1 cellular context compared by ENCODE assay signal in genomic region chr16:10942352-10943297, GRCh38.
TF ChIP-seq lines count a peak whose summit lies in the region.

Gene DEXI, minus strand, starts transcription at chr16:10942468. Its CDS starts 463 bp downstream, at chr16:10942005.

TF ChIP-seq in HepG2, 621 proteins besides CTCF, POLR2A, EP300 and RAD21 (continued from another document and continues in another):
- TF ChIP-seq BRF2 (CRISPR knock-in tag; IDR thresholded peaks at IDR 0.05) = no peak; the same call in 1 of the 2 replicates
- peak; percentile 63; the same call in 1 of the 2 replicates for TF ChIP-seq KLF11 (CRISPR knock-in tag; IDR thresholded peaks at IDR 0.05)
- TF ChIP-seq RFXANK (CRISPR knock-in tag; IDR thresholded peaks at IDR 0.05) = peak; percentile 68; the same call in 1 of the 2 replicates
- TF ChIP-seq, protein P1, sequence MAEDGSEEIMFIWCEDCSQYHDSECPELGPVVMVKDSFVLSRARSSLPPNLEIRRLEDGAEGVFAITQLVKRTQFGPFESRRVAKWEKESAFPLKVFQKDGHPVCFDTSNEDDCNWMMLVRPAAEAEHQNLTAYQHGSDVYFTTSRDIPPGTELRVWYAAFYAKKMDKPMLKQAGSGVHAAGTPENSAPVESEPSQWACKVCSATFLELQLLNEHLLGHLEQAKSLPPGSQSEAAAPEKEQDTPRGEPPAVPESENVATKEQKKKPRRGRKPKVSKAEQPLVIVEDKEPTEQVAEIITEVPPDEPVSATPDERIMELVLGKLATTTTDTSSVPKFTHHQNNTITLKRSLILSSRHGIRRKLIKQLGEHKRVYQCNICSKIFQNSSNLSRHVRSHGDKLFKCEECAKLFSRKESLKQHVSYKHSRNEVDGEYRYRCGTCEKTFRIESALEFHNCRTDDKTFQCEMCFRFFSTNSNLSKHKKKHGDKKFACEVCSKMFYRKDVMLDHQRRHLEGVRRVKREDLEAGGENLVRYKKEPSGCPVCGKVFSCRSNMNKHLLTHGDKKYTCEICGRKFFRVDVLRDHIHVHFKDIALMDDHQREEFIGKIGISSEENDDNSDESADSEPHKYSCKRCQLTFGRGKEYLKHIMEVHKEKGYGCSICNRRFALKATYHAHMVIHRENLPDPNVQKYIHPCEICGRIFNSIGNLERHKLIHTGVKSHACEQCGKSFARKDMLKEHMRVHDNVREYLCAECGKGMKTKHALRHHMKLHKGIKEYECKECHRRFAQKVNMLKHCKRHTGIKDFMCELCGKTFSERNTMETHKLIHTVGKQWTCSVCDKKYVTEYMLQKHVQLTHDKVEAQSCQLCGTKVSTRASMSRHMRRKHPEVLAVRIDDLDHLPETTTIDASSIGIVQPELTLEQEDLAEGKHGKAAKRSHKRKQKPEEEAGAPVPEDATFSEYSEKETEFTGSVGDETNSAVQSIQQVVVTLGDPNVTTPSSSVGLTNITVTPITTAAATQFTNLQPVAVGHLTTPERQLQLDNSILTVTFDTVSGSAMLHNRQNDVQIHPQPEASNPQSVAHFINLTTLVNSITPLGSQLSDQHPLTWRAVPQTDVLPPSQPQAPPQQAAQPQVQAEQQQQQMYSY (CRISPR knock-in tag; IDR thresholded peaks at IDR 0.05) = no peak
- TF ChIP-seq CEBPG (CRISPR knock-in tag; IDR thresholded peaks at IDR 0.05) = 0 out of 2 replicates have a peak, but pooled peaks have one; percentile 40
- TF ChIP-seq ZNF841 (CRISPR knock-in tag; IDR thresholded peaks at IDR 0.05; ENCODE audit: borderline replicate concordance) = no peak
- TF ChIP-seq MBNL3 (CRISPR knock-in tag; conservative IDR thresholded peaks at IDR 0.05) = no peak
- TF ChIP-seq SMARCC2 (IDR thresholded peaks at IDR 0.05) = no peak
- no peak for TF ChIP-seq ZNF337 (CRISPR knock-in tag; IDR thresholded peaks at IDR 0.05; ENCODE audit: borderline replicate concordance, low read depth)
- no peak for TF ChIP-seq ZNF777 (CRISPR knock-in tag; IDR thresholded peaks at IDR 0.05)
- TF ChIP-seq ZXDC (CRISPR knock-in tag; IDR thresholded peaks at IDR 0.05) = no peak
- TF ChIP-seq ZNF772 (CRISPR knock-in tag; IDR thresholded peaks at IDR 0.05) = peak; percentile 39; the same call in 1 of the 2 replicates
- no peak for TF ChIP-seq ZNF180 (CRISPR knock-in tag; IDR thresholded peaks at IDR 0.05; ENCODE audit: borderline replicate concordance, low read depth)
- no peak for TF ChIP-seq PRMT3 (CRISPR knock-in tag; IDR thresholded peaks at IDR 0.05; ENCODE audit: borderline replicate concordance, low read depth)
- TF ChIP-seq NFIC (IDR thresholded peaks at IDR 0.05; ENCODE audit: low read length) = no peak
- TF ChIP-seq ZNF781 (CRISPR knock-in tag; IDR thresholded peaks at IDR 0.05; ENCODE audit: borderline replicate concordance, not compliant biosample characterization) = no peak
- TF ChIP-seq PHF8 (CRISPR knock-in tag; IDR thresholded peaks at IDR 0.05) = peak; percentile 58; the same call in 1 of the 2 replicates
- no peak for TF ChIP-seq HNRNPK (IDR thresholded peaks at IDR 0.05; ENCODE audit: low read depth, low read length, poor library complexity, severe bottlenecking)
- no peak for TF ChIP-seq ZNF460 (CRISPR knock-in tag; IDR thresholded peaks at IDR 0.05; ENCODE audit: borderline replicate concordance)
- no peak for TF ChIP-seq JUN (CRISPR knock-in tag; IDR thresholded peaks at IDR 0.05)
- no peak for TF ChIP-seq ZNF326 (CRISPR knock-in tag; IDR thresholded peaks at IDR 0.05; ENCODE audit: borderline replicate concordance)
- no peak for TF ChIP-seq ZNF329 (CRISPR knock-in tag; IDR thresholded peaks at IDR 0.05; ENCODE audit: low read depth)
- TF ChIP-seq ELF4 (CRISPR knock-in tag; IDR thresholded peaks at IDR 0.05; ENCODE audit: borderline replicate concordance) = no peak
- TF ChIP-seq KDM5A (IDR thresholded peaks at IDR 0.05; ENCODE audit: borderline replicate concordance, low read length) = peak; percentile 52; the same call in 1 of the 2 replicates
- TF ChIP-seq SNAPC5 (CRISPR knock-in tag; IDR thresholded peaks at IDR 0.05; ENCODE audit: borderline replicate concordance) = 0 out of 2 replicates have a peak, but pooled peaks have one; percentile 22
- peak; percentile 94 for TF ChIP-seq ZNF639 (CRISPR knock-in tag; conservative IDR thresholded peaks at IDR 0.05)
- TF ChIP-seq RBFOX2 (IDR thresholded peaks at IDR 0.05; ENCODE audit: low read depth, low read length) = peak; percentile 89
- TF ChIP-seq, protein P2, sequence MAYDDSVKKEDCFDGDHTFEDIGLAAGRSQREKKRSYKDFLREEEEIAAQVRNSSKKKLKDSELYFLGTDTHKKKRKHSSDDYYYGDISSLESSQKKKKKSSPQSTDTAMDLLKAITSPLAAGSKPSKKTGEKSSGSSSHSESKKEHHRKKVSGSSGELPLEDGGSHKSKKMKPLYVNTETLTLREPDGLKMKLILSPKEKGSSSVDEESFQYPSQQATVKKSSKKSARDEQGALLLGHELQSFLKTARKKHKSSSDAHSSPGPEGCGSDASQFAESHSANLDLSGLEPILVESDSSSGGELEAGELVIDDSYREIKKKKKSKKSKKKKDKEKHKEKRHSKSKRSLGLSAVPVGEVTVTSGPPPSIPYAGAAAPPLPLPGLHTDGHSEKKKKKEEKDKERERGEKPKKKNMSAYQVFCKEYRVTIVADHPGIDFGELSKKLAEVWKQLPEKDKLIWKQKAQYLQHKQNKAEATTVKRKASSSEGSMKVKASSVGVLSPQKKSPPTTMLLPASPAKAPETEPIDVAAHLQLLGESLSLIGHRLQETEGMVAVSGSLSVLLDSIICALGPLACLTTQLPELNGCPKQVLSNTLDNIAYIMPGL (CRISPR knock-in tag; IDR thresholded peaks at IDR 0.05; ENCODE audit: borderline replicate concordance in 1 of 2, low read depth in 1 of 2) = peak; percentile 82 to 83
- TF ChIP-seq ZNF367 (CRISPR knock-in tag; IDR thresholded peaks at IDR 0.05; ENCODE audit: borderline replicate concordance) = no peak; the same call in 1 of the 2 replicates
- no peak for TF ChIP-seq TSC22D2 (CRISPR knock-in tag; IDR thresholded peaks at IDR 0.05; ENCODE audit: borderline replicate concordance)
- peak; percentile 28; the same call in 1 of the 2 replicates for TF ChIP-seq NFKBIZ (CRISPR knock-in tag; IDR thresholded peaks at IDR 0.05)
- no peak; the same call in 1 of the 2 replicates for TF ChIP-seq ZBTB20 (CRISPR knock-in tag; IDR thresholded peaks at IDR 0.05; ENCODE audit: borderline replicate concordance, low read depth)
- TF ChIP-seq FOSL2 (CRISPR knock-in tag; IDR thresholded peaks at IDR 0.05) = 0 out of 2 replicates have a peak, but pooled peaks have one; percentile 2
- TF ChIP-seq ZNF563 (CRISPR knock-in tag; IDR thresholded peaks at IDR 0.05) = no peak
- peak; percentile 80; the same call in 1 of the 2 replicates for TF ChIP-seq IRF2 (CRISPR knock-in tag; IDR thresholded peaks at IDR 0.05)
- TF ChIP-seq, protein P3, sequence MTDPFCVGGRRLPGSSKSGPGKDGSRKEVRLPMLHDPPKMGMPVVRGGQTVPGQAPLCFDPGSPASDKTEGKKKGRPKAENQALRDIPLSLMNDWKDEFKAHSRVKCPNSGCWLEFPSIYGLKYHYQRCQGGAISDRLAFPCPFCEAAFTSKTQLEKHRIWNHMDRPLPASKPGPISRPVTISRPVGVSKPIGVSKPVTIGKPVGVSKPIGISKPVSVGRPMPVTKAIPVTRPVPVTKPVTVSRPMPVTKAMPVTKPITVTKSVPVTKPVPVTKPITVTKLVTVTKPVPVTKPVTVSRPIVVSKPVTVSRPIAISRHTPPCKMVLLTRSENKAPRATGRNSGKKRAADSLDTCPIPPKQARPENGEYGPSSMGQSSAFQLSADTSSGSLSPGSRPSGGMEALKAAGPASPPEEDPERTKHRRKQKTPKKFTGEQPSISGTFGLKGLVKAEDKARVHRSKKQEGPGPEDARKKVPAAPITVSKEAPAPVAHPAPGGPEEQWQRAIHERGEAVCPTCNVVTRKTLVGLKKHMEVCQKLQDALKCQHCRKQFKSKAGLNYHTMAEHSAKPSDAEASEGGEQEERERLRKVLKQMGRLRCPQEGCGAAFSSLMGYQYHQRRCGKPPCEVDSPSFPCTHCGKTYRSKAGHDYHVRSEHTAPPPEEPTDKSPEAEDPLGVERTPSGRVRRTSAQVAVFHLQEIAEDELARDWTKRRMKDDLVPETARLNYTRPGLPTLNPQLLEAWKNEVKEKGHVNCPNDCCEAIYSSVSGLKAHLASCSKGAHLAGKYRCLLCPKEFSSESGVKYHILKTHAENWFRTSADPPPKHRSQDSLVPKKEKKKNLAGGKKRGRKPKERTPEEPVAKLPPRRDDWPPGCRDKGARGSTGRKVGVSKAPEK (CRISPR knock-in tag; IDR thresholded peaks at IDR 0.05; ENCODE audit: borderline replicate concordance) = no peak
- TF ChIP-seq, protein P4, sequence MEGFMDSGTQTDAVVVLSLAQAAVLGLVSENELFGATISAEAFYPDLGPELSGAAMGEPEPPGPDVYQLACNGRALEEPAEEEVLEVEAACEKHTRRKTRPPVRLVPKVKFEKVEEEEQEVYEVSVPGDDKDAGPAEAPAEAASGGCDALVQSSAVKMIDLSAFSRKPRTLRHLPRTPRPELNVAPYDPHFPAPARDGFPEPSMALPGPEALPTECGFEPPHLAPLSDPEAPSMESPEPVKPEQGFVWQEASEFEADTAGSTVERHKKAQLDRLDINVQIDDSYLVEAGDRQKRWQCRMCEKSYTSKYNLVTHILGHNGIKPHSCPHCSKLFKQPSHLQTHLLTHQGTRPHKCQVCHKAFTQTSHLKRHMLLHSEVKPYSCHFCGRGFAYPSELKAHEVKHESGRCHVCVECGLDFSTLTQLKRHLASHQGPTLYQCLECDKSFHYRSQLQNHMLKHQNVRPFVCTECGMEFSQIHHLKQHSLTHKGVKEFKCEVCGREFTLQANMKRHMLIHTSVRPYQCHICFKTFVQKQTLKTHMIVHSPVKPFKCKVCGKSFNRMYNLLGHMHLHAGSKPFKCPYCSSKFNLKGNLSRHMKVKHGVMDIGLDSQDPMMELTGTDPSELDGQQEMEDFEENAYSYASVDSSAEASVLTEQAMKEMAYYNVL (CRISPR knock-in tag; IDR thresholded peaks at IDR 0.05; ENCODE audit: borderline replicate concordance) = no peak
- TF ChIP-seq, protein P5, sequence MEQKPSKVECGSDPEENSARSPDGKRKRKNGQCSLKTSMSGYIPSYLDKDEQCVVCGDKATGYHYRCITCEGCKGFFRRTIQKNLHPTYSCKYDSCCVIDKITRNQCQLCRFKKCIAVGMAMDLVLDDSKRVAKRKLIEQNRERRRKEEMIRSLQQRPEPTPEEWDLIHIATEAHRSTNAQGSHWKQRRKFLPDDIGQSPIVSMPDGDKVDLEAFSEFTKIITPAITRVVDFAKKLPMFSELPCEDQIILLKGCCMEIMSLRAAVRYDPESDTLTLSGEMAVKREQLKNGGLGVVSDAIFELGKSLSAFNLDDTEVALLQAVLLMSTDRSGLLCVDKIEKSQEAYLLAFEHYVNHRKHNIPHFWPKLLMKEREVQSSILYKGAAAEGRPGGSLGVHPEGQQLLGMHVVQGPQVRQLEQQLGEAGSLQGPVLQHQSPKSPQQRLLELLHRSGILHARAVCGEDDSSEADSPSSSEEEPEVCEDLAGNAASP (CRISPR knock-in tag; IDR thresholded peaks at IDR 0.05; ENCODE audit: borderline replicate concordance) = peak; percentile 50
- peak; percentile 42 for TF ChIP-seq RARA (CRISPR knock-in tag; IDR thresholded peaks at IDR 0.05)
- TF ChIP-seq ZKSCAN8 (CRISPR knock-in tag; IDR thresholded peaks at IDR 0.05; ENCODE audit: borderline replicate concordance) = no peak
- TF ChIP-seq PRPF4 (IDR thresholded peaks at IDR 0.05; ENCODE audit: low read depth, low read length, poor library complexity, severe bottlenecking) = no peak
- TF ChIP-seq THYN1 (CRISPR knock-in tag; IDR thresholded peaks at IDR 0.05; ENCODE audit: borderline replicate concordance, low read depth) = no peak
